Comparison of ENCODE assay signal across 1 cellular context in the genomic region with DNA sequence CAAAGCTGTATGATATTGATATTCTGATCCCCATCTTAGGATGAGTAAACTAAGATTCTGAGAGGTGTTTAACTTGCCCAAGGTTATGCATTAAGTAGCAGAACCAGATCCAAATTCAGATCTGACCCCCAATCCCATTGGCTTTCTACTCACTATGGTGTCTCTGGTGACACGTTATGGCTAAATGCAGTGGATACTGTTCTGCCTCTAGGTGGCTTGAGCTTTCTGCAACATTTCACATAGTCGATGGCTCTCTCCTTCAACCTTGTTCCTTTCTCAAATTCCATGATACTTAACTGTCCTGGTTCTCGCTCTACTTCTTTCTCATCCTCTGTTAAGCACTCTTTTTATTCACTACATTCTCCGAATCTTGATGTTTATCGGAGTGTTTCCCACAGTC.
TF ChIP-seq lines count a peak whose summit lies in the region.

No MANE protein-coding gene starts in this region.

TF ChIP-seq in GM12878, 131 proteins besides CTCF, POLR2A, EP300 and RAD21:
- TF ChIP-seq PAX5 (IDR thresholded peaks at IDR 0.05; ENCODE audit: borderline replicate concordance, low read depth, low read length) (no peak), POLR2AphosphoS5 (IDR thresholded peaks at IDR 0.05; ENCODE audit: low read length) (no peak), PKNOX1 (IDR thresholded peaks at IDR 0.05) (no peak), FOS (IDR thresholded peaks at IDR 0.05; ENCODE audit: borderline replicate concordance, extremely low read depth, insufficient read length) (no peak), ZZZ3 (IDR thresholded peaks at IDR 0.05; ENCODE audit: control insufficient read depth, insufficient read length, low read depth) (no peak)
- TF ChIP-seq, protein P1, sequence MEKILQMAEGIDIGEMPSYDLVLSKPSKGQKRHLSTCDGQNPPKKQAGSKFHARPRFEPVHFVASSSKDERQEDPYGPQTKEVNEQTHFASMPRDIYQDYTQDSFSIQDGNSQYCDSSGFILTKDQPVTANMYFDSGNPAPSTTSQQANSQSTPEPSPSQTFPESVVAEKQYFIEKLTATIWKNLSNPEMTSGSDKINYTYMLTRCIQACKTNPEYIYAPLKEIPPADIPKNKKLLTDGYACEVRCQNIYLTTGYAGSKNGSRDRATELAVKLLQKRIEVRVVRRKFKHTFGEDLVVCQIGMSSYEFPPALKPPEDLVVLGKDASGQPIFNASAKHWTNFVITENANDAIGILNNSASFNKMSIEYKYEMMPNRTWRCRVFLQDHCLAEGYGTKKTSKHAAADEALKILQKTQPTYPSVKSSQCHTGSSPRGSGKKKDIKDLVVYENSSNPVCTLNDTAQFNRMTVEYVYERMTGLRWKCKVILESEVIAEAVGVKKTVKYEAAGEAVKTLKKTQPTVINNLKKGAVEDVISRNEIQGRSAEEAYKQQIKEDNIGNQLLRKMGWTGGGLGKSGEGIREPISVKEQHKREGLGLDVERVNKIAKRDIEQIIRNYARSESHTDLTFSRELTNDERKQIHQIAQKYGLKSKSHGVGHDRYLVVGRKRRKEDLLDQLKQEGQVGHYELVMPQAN (conservative IDR thresholded peaks at IDR 0.05) = no peak
TF ChIP-seq in GM12878: peak in this region for 0.
